ENCODE assay signal across 23 cellular contexts in genomic region chr11:69984457-69985261, GRCh38.
DNase-seq lines count a peak whose midpoint lies in the region; ATAC-seq and TF ChIP-seq lines count a peak whose summit lies in the region.
"Had no signal": no experiment of that assay in that cellular context is flagged by ENCODE, and none has a peak within 500 bp of the region (broad histone marks: within the 10 kb centered on the region; RNA-seq: fewer than 3 reads in every experiment).

No MANE protein-coding gene starts in this region.

- no peaks in the 10 kb centered on the region for H3K79me2 ChIP-seq in neural progenitor cell (ENCODE audit: low read depth)

- peaks cover 60 to 94% (median 75%) of the 10 kb centered on the region in 10 experiments for H3K4me1 ChIP-seq in BLaER1 treated with 17β-estradiol and CSF1 and Interleukin-3, amounts not matched to agents 10 nM and 100 nM
- peaks cover 32% of the 10 kb centered on the region for H3K4me1 ChIP-seq in neural progenitor cell
- peaks cover 0 to 4% of the 10 kb centered on the region in 2 donors for H3K4me1 ChIP-seq in left lung
- H3K4me1 ChIP-seq: gastrocnemius medialis, pancreas, vagina had no signal

- peak overlapping the region; percentile 73 for H3K4me3 Mint-ChIP-seq in neural progenitor cell
- H3K4me3 Mint-ChIP-seq: activated CD4-positive, alpha-beta T cell treated with anti-CD3 and anti-CD28 coated beads for 36 hours had no signal

- H3K27me3 Mint-ChIP-seq in neural progenitor cell (ENCODE audit: insufficient read depth, low read depth), result peaks cover 44% of the 10 kb centered on the region

- intact Hi-C loops in left lung (cut with DNase I), result no loop called here

- peak overlapping the region in 8 of 10 experiments; percentile 46 to 68 (median 58); a peak in 14 of 20 replicates for H3K4me3 ChIP-seq in BLaER1 treated with 17β-estradiol and CSF1 and Interleukin-3, amounts not matched to agents 10 nM and 100 nM
- no peak overlapping the region for H3K4me3 ChIP-seq in neural progenitor cell
- no peak overlapping the region for H3K4me3 ChIP-seq in left lung
- H3K4me3 ChIP-seq: MG63 had no signal

- H3K36me3 ChIP-seq in BLaER1 treated with 17β-estradiol and CSF1 and Interleukin-3, amounts not matched to agents 10 nM and 100 nM, result no peaks in the 10 kb centered on the region
- H3K36me3 ChIP-seq in KOPT-K1 (ENCODE audit: insufficient read depth, low read length) (no peaks in the 10 kb centered on the region), neural progenitor cell (no peaks in the 10 kb centered on the region), left lung (no peaks in the 10 kb centered on the region)
- H3K36me3 ChIP-seq: gastrocnemius medialis, MG63, pancreas, vagina had no signal

- no peaks in the 10 kb centered on the region for H3K9me3 ChIP-seq in BLaER1 treated with 17β-estradiol and CSF1 and Interleukin-3, amounts not matched to agents 10 nM and 100 nM (replicated peaks in 1 of 11)
- H3K9me3 ChIP-seq in KOPT-K1 (ENCODE audit: insufficient read depth, low read length, poor library complexity, severe bottlenecking) (no peaks in the 10 kb centered on the region), neural progenitor cell (ENCODE audit: low read depth) (no peaks in the 10 kb centered on the region), left lung (no peaks in the 10 kb centered on the region)
- H3K9me3 ChIP-seq: gastrocnemius medialis, MG63, pancreas, vagina had no signal

- H3K36me3 Mint-ChIP-seq in neural progenitor cell, result no peaks in the 10 kb centered on the region

- H3F3A ChIP-seq in neural progenitor cell (ENCODE audit: low read depth), result peaks cover 16% of the 10 kb centered on the region

- no peak for TF ChIP-seq CTCF in neural progenitor cell (IDR thresholded peaks at IDR 0.05)
- TF ChIP-seq CTCF in left lung (IDR thresholded peaks at IDR 0.05), result no peak

- H3K4me2 ChIP-seq in BLaER1 treated with 17β-estradiol and CSF1 and Interleukin-3, amounts not matched to agents 10 nM and 100 nM, result peak overlapping the region; percentile 95 to 100 (median 100)
- H3K4me2 ChIP-seq in neural progenitor cell, result peak overlapping the region; percentile 83

- DNase-seq in iPS DF 19.7 (ENCODE audit: low read depth, low spot score) (peak; percentile 48), neural progenitor cell (ENCODE audit: low spot score) (peak; percentile 59), RKO (ENCODE audit: low spot score) (no peak), NCI-H2081 treated with DMSO at 0.1 percent for 48 hours (lab: John Stamatoyannopoulos, UW) (no peak), left lung (no peak)
- no peak for DNase-seq in stimulated activated CD4-positive, alpha-beta T cell treated with anti-CD3 and anti-CD28 coated beads, Interleukin-12 subunit alpha, Interleukin-12 subunit beta, amount 100 ng/mL, for 4 hours
- DNase-seq: ACHN; activated CD4-positive, alpha-beta T cell treated with anti-CD3 and anti-CD28 coated beads for 36 hours; activated CD8-positive, alpha-beta memory T cell treated with anti-CD3 and anti-CD28 coated beads, Interleukin-2, amount 50 U/mL, for 48 hours; activated gamma-delta T cell treated with Interleukin-2 at 50 U/mL for 16 hours; cortex of kidney; EL; gastrocnemius medialis; GOT3; MG63; NCI-H2029; pancreas; stimulated activated naive CD4-positive, alpha-beta T cell treated with Interleukin-2 at 50 U/mL for 16 hours; T1000 had no signal

- ATAC-seq in left lung, result no peak
- ATAC-seq: activated CD4-positive, alpha-beta T cell treated with anti-CD3 and anti-CD28 coated beads for 36 hours; gastrocnemius medialis had no signal

- peaks cover 0 to 52% (median 0%) of the 10 kb centered on the region in 11 experiments; a peak in 6 of 22 replicates for H4K20me1 ChIP-seq in BLaER1 treated with 17β-estradiol and CSF1 and Interleukin-3, amounts not matched to agents 10 nM and 100 nM
- peaks cover 21% of the 10 kb centered on the region for H4K20me1 ChIP-seq in neural progenitor cell (ENCODE audit: low read depth)

- peaks cover 10 to 67% (median 19%) of the 10 kb centered on the region in 11 experiments; a peak in 21 of 22 replicates for H3K27me3 ChIP-seq in BLaER1 treated with 17β-estradiol and CSF1 and Interleukin-3, amounts not matched to agents 10 nM and 100 nM
- H3K27me3 ChIP-seq in neural progenitor cell (peaks cover 81% of the 10 kb centered on the region), left lung (peaks cover 30 to 88% of the 10 kb centered on the region in 2 donors)
- H3K27me3 ChIP-seq: MG63, vagina had no signal

- peaks cover 40% of the 10 kb centered on the region for H3K4me1 Mint-ChIP-seq in neural progenitor cell
- H3K4me1 Mint-ChIP-seq: activated CD4-positive, alpha-beta T cell treated with anti-CD3 and anti-CD28 coated beads for 36 hours had no signal

- H2AFZ ChIP-seq in neural progenitor cell (replicated peaks), result no peak overlapping the region

- peak overlapping the region in 4 of 11 experiments; percentile 13 to 84 (median 50); a peak in 7 of 22 replicates for H3K27ac ChIP-seq in BLaER1 treated with 17β-estradiol and CSF1 and Interleukin-3, amounts not matched to agents 10 nM and 100 nM
- H3K27ac ChIP-seq in KOPT-K1 (ENCODE audit: low read depth, low read length, poor library complexity, severe bottlenecking) (peak overlapping the region; percentile 36), neural progenitor cell (no peak overlapping the region), left lung (no peak overlapping the region)
- H3K27ac ChIP-seq: epithelial cell of prostate, pancreas, vagina had no signal

- H3K9ac ChIP-seq in BLaER1 treated with 17β-estradiol and CSF1 and Interleukin-3, amounts not matched to agents 10 nM and 100 nM, result peak overlapping the region in 4 of 11 experiments; percentile 52 to 85 (median 78); a peak in 6 of 22 replicates
- no peak overlapping the region for H3K9ac ChIP-seq in neural progenitor cell

- H3K9me3 Mint-ChIP-seq in neural progenitor cell, result no peaks in the 10 kb centered on the region

- H3K27ac Mint-ChIP-seq in neural progenitor cell, result no peak overlapping the region
- H3K27ac Mint-ChIP-seq: activated CD4-positive, alpha-beta T cell treated with anti-CD3 and anti-CD28 coated beads for 36 hours had no signal

Comparison
In these comparisons a context has a peak if more than half of its experiments do, and no peak if none do; other contexts are left out.
1. H3K4me3 ChIP-seq: peak in BLaER1 treated with 17β-estradiol and CSF1 and Interleukin-3, amounts not matched to agents 10 nM and 100 nM (8 of 10); none in neural progenitor cell (single experiment) and left lung (0 of 2).
2. DNase-seq: peak in iPS DF 19.7 (single experiment) and neural progenitor cell (single experiment); none in RKO (single experiment), NCI-H2081 treated with DMSO at 0.1 percent for 48 hours (single experiment), left lung (0 of 2) and stimulated activated CD4-positive, alpha-beta T cell treated with anti-CD3 and anti-CD28 coated beads, Interleukin-12 subunit alpha, Interleukin-12 subunit beta, amount 100 ng/mL, for 4 hours (single experiment).